In the genomic region with DNA sequence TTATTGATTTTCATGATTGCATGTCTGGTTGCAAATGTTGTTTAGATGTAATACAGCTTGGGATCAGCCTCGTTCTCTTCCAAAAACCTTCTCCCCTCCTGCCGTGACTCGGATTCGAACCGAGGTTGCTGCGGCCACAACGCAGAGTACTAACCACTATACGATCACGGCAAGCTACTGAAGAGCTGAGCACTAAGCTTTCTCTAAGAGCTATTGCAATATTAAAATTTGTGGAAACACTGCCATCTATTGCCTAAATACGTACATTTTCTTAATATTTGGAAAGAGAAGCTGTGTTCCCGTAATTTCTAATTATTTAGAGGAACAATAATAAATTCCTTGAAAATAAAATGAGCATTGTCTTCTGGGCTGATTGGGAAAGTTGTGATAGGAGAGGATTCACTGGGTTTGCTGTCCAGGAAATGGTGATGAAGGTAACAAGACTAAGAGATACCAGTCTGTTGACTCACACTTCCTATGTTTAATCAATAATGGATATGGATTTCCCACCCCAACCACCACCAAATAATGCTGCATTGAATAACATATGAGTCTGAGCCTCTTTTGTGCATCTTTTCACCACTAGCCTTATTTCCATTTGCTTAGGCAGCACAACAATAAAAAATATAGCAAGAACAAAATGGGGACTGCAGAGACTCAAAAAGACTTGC, we compare ENCODE assay signal across 9 cellular contexts.
DNase-seq lines count a peak whose midpoint lies in the region; ATAC-seq and TF ChIP-seq lines count a peak whose summit lies in the region.
"Had no signal": no experiment of that assay in that cellular context is flagged by ENCODE, and none has a peak within 500 bp of the region (broad histone marks: within the 10 kb centered on the region; RNA-seq: fewer than 3 reads in every experiment).

No MANE protein-coding gene starts in this region.

- no peaks in the 10 kb centered on the region for H3K9me3 ChIP-seq in A673 (ENCODE audit: low read depth, low read length, poor library complexity, severe bottlenecking)

- CTCF ChIA-PET in A673 (lab: Charles Lee), result interaction anchor here (0.6 to 1.1 kb wide), 3 partner anchors 16 to 334 kb away, joined by 3 read pairs; no protein-coding TSS in a partner anchor

- H3K27ac ChIP-seq in A673 (ENCODE audit: low read depth, low read length, poor library complexity, severe bottlenecking), result no peak overlapping the region

- no peaks in the 10 kb centered on the region for H3K36me3 ChIP-seq in A673 (ENCODE audit: insufficient read depth, low read length, poor library complexity, severe bottlenecking)

- DNase-seq in A673 (ENCODE audit: low spot score), result peak; percentile 73
- DNase-seq in HFF-Myc (ENCODE audit: extremely low read depth, low read depth), result peak; percentile 59
- peak; percentile 43 for DNase-seq in RPMI8226
- peak; percentile 72 for DNase-seq in fibroblast of the conjunctiva (ENCODE audit: low read depth)
- DNase-seq in putamen (ENCODE audit: low spot score), result peak; percentile 82
- DNase-seq in GM13976 (ENCODE audit: low spot score), result no peak
- DNase-seq: activated naive CD8-positive, alpha-beta T cell treated with anti-CD3 and anti-CD28 coated beads, Interleukin-2, amount 10 ng/mL, durations not matched to agents 7 days and 5 days had no signal

- POLR2A ChIA-PET in A673 (lab: Charles Lee; ENCODE audit: low non-redundant PET), result no interaction called here

- TF ChIP-seq CTCF in A673 (conservative IDR thresholded peaks at IDR 0.05; ENCODE audit: low read depth, low read length) (peak; percentile 48), HFF-Myc (IDR thresholded peaks at IDR 0.05; ENCODE audit: low read depth, low read length, missing control alignments) (no peak), GM13976 (IDR thresholded peaks at IDR 0.05; ENCODE audit: borderline replicate concordance, control extremely low read depth, extremely low read depth, insufficient read depth, missing control alignments) (no peak)

- H3K4me3 ChIP-seq in A673 (ENCODE audit: low read depth, low read length, poor library complexity, severe bottlenecking) (no peak overlapping the region), HFF-Myc (replicated peaks; ENCODE audit: low read depth, low read length) (no peak overlapping the region)

- in situ Hi-C loops in GM13976 (cut with MboI; ENCODE audit: low sequenced_read_pairs, unreplicated experiment), result loop anchor here (25.0 kb wide), 1 partner anchor 997 kb away; no protein-coding TSS in a partner anchor

- no peaks in the 10 kb centered on the region for H3K27me3 ChIP-seq in A673 (replicated peaks; ENCODE audit: insufficient read depth, low read depth, low read length, poor library complexity)

- intact Hi-C loops in A673 (cut with micrococcal nuclease; ENCODE audit: unreplicated experiment), result loop anchor here (10.0 kb wide), 1 partner anchor 339 kb away; no protein-coding TSS in a partner anchor

- ATAC-seq in HG03025 (IDR thresholded peaks at IDR 0.05; ENCODE audit: low FRiP score, unreplicated experiment), result no peak
- no peak for ATAC-seq in HG03460 (IDR thresholded peaks at IDR 0.05; ENCODE audit: unreplicated experiment)

- BruUV-seq in A673 (replicated peaks; lab: Mats Ljungman, UMichigan), result no TSS peak

- peaks cover 32% of the 10 kb centered on the region for H3K4me1 ChIP-seq in A673 (ENCODE audit: insufficient read depth, low read length, poor library complexity, severe bottlenecking)
